8 cellular contexts compared by ENCODE assay signal in the genomic region with DNA sequence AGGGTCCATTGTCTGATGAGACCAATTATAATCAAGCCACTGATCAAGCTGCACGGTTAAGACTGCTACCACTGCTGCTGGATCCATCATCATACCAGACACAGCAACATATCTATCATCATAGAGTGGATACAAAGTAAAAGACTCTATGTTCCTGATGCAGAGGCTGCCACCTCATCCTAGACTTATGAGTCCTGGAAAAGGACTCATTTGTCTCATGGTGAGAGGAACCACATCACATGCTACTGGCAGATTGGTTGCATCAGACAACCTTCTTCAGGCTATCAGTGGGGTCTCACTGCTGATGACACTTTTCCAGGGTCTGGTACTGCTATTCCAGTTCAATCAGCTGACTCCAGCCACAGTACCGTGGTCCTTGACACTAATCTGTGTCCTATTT.
DNase-seq lines count a peak whose midpoint lies in the region; ATAC-seq, FAIRE-seq and TF ChIP-seq lines count a peak whose summit lies in the region.

No MANE protein-coding gene starts in this region.

- peaks cover 18% of the 10 kb centered on the region for H3K36me3 Mint-ChIP-seq in activated T-cell treated with anti-CD3 and anti-CD28 coated beads, Interleukin-2, amount 50 U/mL, for 4 hours (ENCODE audit: insufficient read depth)
- peaks cover 32% of the 10 kb centered on the region for H3K36me3 Mint-ChIP-seq in dendritic cell treated with granulocyte-macrophage colony-stimulating factor and Interleukin-4, amounts not matched to agents 40 ng/mL and 50 ng/mL, for 4 days (ENCODE audit: low read depth)
- H3K36me3 Mint-ChIP-seq in stimulated activated naive CD8-positive, alpha-beta T cell treated with anti-CD3 and anti-CD28 coated beads, Interleukin-15, Interleukin-2, amounts not matched to agents 100 ng/mL and 50 ng/mL, for 24 hours (ENCODE audit: low read depth): peaks cover 15% of the 10 kb centered on the region

- intact Hi-C loops in dendritic cell treated with granulocyte-macrophage colony-stimulating factor and Interleukin-4, amounts not matched to agents 40 ng/mL and 50 ng/mL, for 4 days (cut with micrococcal nuclease): loop anchor here (5.0 kb wide), 1 partner anchor 44 kb away; no protein-coding TSS in a partner anchor
- intact Hi-C loops in kidney (cut with DNase I): no loop called here

- H3K9me3 Mint-ChIP-seq in activated T-cell treated with anti-CD3 and anti-CD28 coated beads, Interleukin-2, amount 50 U/mL, for 4 hours: no peaks in the 10 kb centered on the region
- no peaks in the 10 kb centered on the region for H3K9me3 Mint-ChIP-seq in dendritic cell treated with granulocyte-macrophage colony-stimulating factor and Interleukin-4, amounts not matched to agents 40 ng/mL and 50 ng/mL, for 4 days
- H3K9me3 Mint-ChIP-seq in stimulated activated naive CD8-positive, alpha-beta T cell treated with anti-CD3 and anti-CD28 coated beads, Interleukin-15, Interleukin-2, amounts not matched to agents 100 ng/mL and 50 ng/mL, for 24 hours: no peaks in the 10 kb centered on the region

- peak; percentile 22 to 41 for ATAC-seq in activated T-cell treated with anti-CD3 and anti-CD28 coated beads, Interleukin-2, amount 50 U/mL, for 4 hours

- H3K4me1 Mint-ChIP-seq in activated T-cell treated with anti-CD3 and anti-CD28 coated beads, Interleukin-2, amount 50 U/mL, for 4 hours (ENCODE audit: low read depth): peaks cover 87% of the 10 kb centered on the region
- peaks cover 68% of the 10 kb centered on the region for H3K4me1 Mint-ChIP-seq in dendritic cell treated with granulocyte-macrophage colony-stimulating factor and Interleukin-4, amounts not matched to agents 40 ng/mL and 50 ng/mL, for 4 days (ENCODE audit: low read depth)
- H3K4me1 Mint-ChIP-seq in stimulated activated naive CD8-positive, alpha-beta T cell treated with anti-CD3 and anti-CD28 coated beads, Interleukin-15, Interleukin-2, amounts not matched to agents 100 ng/mL and 50 ng/mL, for 24 hours (ENCODE audit: low read depth): peaks cover 82% of the 10 kb centered on the region

- H3K27me3 Mint-ChIP-seq in activated T-cell treated with anti-CD3 and anti-CD28 coated beads, Interleukin-2, amount 50 U/mL, for 4 hours (ENCODE audit: low read depth): no peaks in the 10 kb centered on the region
- no peaks in the 10 kb centered on the region for H3K27me3 Mint-ChIP-seq in dendritic cell treated with granulocyte-macrophage colony-stimulating factor and Interleukin-4, amounts not matched to agents 40 ng/mL and 50 ng/mL, for 4 days
- H3K27me3 Mint-ChIP-seq in stimulated activated naive CD8-positive, alpha-beta T cell treated with anti-CD3 and anti-CD28 coated beads, Interleukin-15, Interleukin-2, amounts not matched to agents 100 ng/mL and 50 ng/mL, for 24 hours: no peaks in the 10 kb centered on the region

- H3K27ac Mint-ChIP-seq in dendritic cell treated with granulocyte-macrophage colony-stimulating factor and Interleukin-4, amounts not matched to agents 40 ng/mL and 50 ng/mL, for 4 days: peak overlapping the region; percentile 88
- peak overlapping the region; percentile 89 for H3K27ac Mint-ChIP-seq in stimulated activated naive CD8-positive, alpha-beta T cell treated with anti-CD3 and anti-CD28 coated beads, Interleukin-15, Interleukin-2, amounts not matched to agents 100 ng/mL and 50 ng/mL, for 24 hours

- H3K9me3 ChIP-seq in BE2C (no peaks in the 10 kb centered on the region), kidney (ENCODE audit: control insufficient read depth in 1 of 2, low read length in 2 of 2) (no peaks in the 10 kb centered on the region)

- H3K4me3 ChIP-seq in BE2C (ENCODE audit: low read depth, low read length) (no peak overlapping the region), kidney (ENCODE audit: low read length in 2 of 2) (no peak overlapping the region)

- no peaks in the 10 kb centered on the region for H3K4me1 ChIP-seq in BE2C
- peaks cover 5% of the 10 kb centered on the region in 2 donors for H3K4me1 ChIP-seq in kidney (ENCODE audit: control insufficient read depth in 1 of 2, insufficient read depth in 1 of 2, low read depth in 1 of 2, low read length in 2 of 2)

- H3K27ac ChIP-seq in kidney (ENCODE audit: low read depth in 2 of 2, low read length in 2 of 2): no peak overlapping the region

- no peak overlapping the region for H3K9ac ChIP-seq in kidney (ENCODE audit: low read length in 2 of 2)

- H3K36me3 ChIP-seq in BE2C (no peaks in the 10 kb centered on the region), kidney (ENCODE audit: control insufficient read depth in 1 of 2, insufficient read depth in 2 of 2, low read length in 2 of 2) (no peaks in the 10 kb centered on the region)

- H3K4me3 Mint-ChIP-seq in activated T-cell treated with anti-CD3 and anti-CD28 coated beads, Interleukin-2, amount 50 U/mL, for 4 hours: no peak overlapping the region
- no peak overlapping the region for H3K4me3 Mint-ChIP-seq in dendritic cell treated with granulocyte-macrophage colony-stimulating factor and Interleukin-4, amounts not matched to agents 40 ng/mL and 50 ng/mL, for 4 days
- peak overlapping the region; percentile 43 for H3K4me3 Mint-ChIP-seq in stimulated activated naive CD8-positive, alpha-beta T cell treated with anti-CD3 and anti-CD28 coated beads, Interleukin-15, Interleukin-2, amounts not matched to agents 100 ng/mL and 50 ng/mL, for 24 hours

- FAIRE-seq in kidney (lab: Jason Lieb, UNC): no peak

- DNase-seq in activated T-cell treated with anti-CD3 and anti-CD28 coated beads, Interleukin-2, amount 50 U/mL, for 4 hours: no peak
- DNase-seq in activated T-cell treated with anti-CD3 and anti-CD28 coated beads for 4 hours (no peak), LHCN-M2 (ENCODE audit: low read depth) (peak; percentile 34), BE2C (no peak), NCI-H2227 (lab: John Stamatoyannopoulos, UW; ENCODE audit: unreplicated experiment) (no peak), kidney (no peak)

- no peaks in the 10 kb centered on the region for H3K27me3 ChIP-seq in BE2C

- TF ChIP-seq CTCF in BE2C (IDR thresholded peaks at IDR 0.05; ENCODE audit: low read depth, low read length): no peak
- TF ChIP-seq CTCF in kidney (IDR thresholded peaks at IDR 0.05; ENCODE audit: borderline replicate concordance, extremely low read depth, insufficient read depth): no peak
